ENCODE assay signal across 1 cellular context in genomic region chr17:82458130-82458884, GRCh38.
A peak's percentile ranks its signal among the peaks of the same experiment; 100 is the strongest.
TF ChIP-seq lines count a peak whose summit lies in the region.

NARF (plus strand) TSS chr17:82458741; CDS start chr17:82458804, 63 bp downstream.

TF ChIP-seq in HepG2, 621 proteins besides CTCF, POLR2A, EP300 and RAD21 (continued from another document and continues in another):
- TF ChIP-seq ZNF83 (CRISPR knock-in tag; IDR thresholded peaks at IDR 0.05; ENCODE audit: borderline replicate concordance) (peak; percentile 46; the same call in 1 of the 2 replicates), TBX2 (CRISPR knock-in tag; IDR thresholded peaks at IDR 0.05; ENCODE audit: borderline replicate concordance) (peak; percentile 92), ZNF264 (CRISPR knock-in tag; IDR thresholded peaks at IDR 0.05) (peak; percentile 62; the same call in 1 of the 2 replicates), REST (IDR thresholded peaks at IDR 0.05; ENCODE audit: borderline replicate concordance in 1 of 2, low read depth in 1 of 2, low read length in 2 of 2) (peak in 1 of 2 experiments; percentile 72; a peak in 1 of 4 replicates), RFX3 (CRISPR knock-in tag; IDR thresholded peaks at IDR 0.05) (no peak), FUBP1 (CRISPR knock-in tag; IDR thresholded peaks at IDR 0.05; ENCODE audit: borderline replicate concordance) (no peak), TRIM24 (CRISPR knock-in tag; IDR thresholded peaks at IDR 0.05) (no peak), IKZF1 (IDR thresholded peaks at IDR 0.05) (no peak), ATF2 (CRISPR knock-in tag; IDR thresholded peaks at IDR 0.05) (peak; percentile 46), ZNF235 (CRISPR knock-in tag; IDR thresholded peaks at IDR 0.05; ENCODE audit: borderline replicate concordance) (peak; percentile 90), NR2F6 (IDR thresholded peaks at IDR 0.05) (no peak), NR2F6 (CRISPR knock-in tag; IDR thresholded peaks at IDR 0.05) (0 out of 2 replicates have a peak, but pooled peaks have one; percentile 4), ATRX (CRISPR knock-in tag; IDR thresholded peaks at IDR 0.05; ENCODE audit: borderline replicate concordance) (no peak), ZNF556 (CRISPR knock-in tag; IDR thresholded peaks at IDR 0.05; ENCODE audit: borderline replicate concordance) (peak; percentile 99), KDM6A (CRISPR knock-in tag; IDR thresholded peaks at IDR 0.05; ENCODE audit: low read depth) (no peak), AKAP8 (CRISPR knock-in tag; IDR thresholded peaks at IDR 0.05) (peak; percentile 50; the same call in 1 of the 2 replicates), GABPB1 (CRISPR knock-in tag; IDR thresholded peaks at IDR 0.05) (peak; percentile 91), ZNF296 (CRISPR knock-in tag; conservative IDR thresholded peaks at IDR 0.05) (0 out of 2 replicates have a peak, but pooled peaks have one; percentile 52), SP140L (CRISPR knock-in tag; IDR thresholded peaks at IDR 0.05; ENCODE audit: borderline replicate concordance) (no peak), DNMT3B (CRISPR knock-in tag; conservative IDR thresholded peaks at IDR 0.05) (0 out of 2 replicates have a peak, but pooled peaks have one; percentile 10), ARID3A (IDR thresholded peaks at IDR 0.05; ENCODE audit: low read depth, low read length) (no peak), BRF2 (CRISPR knock-in tag; IDR thresholded peaks at IDR 0.05) (peak; percentile 89), HMGA1 (CRISPR knock-in tag; conservative IDR thresholded peaks at IDR 0.05) (no peak), PAX8 (CRISPR knock-in tag; IDR thresholded peaks at IDR 0.05; ENCODE audit: borderline replicate concordance) (peak; percentile 99; the same call in 1 of the 2 replicates), FIP1L1 (IDR thresholded peaks at IDR 0.05; ENCODE audit: borderline replicate concordance, insufficient read depth, low read depth, low read length) (no peak; the same call in 1 of the 2 replicates), DMAP1 (CRISPR knock-in tag; IDR thresholded peaks at IDR 0.05) (peak; percentile 99)
- TF ChIP-seq, protein P1, sequence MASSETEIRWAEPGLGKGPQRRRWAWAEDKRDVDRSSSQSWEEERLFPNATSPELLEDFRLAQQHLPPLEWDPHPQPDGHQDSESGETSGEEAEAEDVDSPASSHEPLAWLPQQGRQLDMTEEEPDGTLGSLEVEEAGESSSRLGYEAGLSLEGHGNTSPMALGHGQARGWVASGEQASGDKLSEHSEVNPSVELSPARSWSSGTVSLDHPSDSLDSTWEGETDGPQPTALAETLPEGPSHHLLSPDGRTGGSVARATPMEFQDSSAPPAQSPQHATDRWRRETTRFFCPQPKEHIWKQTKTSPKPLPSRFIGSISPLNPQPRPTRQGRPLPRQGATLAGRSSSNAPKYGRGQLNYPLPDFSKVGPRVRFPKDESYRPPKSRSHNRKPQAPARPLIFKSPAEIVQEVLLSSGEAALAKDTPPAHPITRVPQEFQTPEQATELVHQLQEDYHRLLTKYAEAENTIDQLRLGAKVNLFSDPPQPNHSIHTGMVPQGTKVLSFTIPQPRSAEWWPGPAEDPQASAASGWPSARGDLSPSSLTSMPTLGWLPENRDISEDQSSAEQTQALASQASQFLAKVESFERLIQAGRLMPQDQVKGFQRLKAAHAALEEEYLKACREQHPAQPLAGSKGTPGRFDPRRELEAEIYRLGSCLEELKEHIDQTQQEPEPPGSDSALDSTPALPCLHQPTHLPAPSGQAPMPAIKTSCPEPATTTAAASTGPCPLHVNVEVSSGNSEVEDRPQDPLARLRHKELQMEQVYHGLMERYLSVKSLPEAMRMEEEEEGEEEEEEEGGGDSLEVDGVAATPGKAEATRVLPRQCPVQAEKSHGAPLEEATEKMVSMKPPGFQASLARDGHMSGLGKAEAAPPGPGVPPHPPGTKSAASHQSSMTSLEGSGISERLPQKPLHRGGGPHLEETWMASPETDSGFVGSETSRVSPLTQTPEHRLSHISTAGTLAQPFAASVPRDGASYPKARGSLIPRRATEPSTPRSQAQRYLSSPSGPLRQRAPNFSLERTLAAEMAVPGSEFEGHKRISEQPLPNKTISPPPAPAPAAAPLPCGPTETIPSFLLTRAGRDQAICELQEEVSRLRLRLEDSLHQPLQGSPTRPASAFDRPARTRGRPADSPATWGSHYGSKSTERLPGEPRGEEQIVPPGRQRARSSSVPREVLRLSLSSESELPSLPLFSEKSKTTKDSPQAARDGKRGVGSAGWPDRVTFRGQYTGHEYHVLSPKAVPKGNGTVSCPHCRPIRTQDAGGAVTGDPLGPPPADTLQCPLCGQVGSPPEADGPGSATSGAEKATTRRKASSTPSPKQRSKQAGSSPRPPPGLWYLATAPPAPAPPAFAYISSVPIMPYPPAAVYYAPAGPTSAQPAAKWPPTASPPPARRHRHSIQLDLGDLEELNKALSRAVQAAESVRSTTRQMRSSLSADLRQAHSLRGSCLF (CRISPR knock-in tag; IDR thresholded peaks at IDR 0.05; ENCODE audit: borderline replicate concordance), result no peak
- TF ChIP-seq, protein P2, sequence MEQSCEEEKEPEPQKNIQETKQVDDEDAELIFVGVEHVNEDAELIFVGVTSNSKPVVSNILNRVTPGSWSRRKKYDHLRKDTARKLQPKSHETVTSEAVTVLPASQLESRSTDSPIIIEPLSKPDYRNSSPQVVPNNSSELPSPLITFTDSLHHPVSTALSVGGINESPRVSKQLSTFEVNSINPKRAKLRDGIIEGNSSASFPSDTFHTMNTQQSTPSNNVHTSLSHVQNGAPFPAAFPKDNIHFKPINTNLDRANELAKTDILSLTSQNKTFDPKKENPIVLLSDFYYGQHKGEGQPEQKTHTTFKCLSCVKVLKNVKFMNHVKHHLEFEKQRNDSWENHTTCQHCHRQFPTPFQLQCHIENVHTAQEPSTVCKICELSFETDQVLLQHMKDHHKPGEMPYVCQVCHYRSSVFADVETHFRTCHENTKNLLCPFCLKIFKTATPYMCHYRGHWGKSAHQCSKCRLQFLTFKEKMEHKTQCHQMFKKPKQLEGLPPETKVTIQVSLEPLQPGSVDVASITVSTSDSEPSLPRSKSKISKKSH (CRISPR knock-in tag; IDR thresholded peaks at IDR 0.05; ENCODE audit: borderline replicate concordance), result peak; percentile 97
- TF ChIP-seq, protein P3, sequence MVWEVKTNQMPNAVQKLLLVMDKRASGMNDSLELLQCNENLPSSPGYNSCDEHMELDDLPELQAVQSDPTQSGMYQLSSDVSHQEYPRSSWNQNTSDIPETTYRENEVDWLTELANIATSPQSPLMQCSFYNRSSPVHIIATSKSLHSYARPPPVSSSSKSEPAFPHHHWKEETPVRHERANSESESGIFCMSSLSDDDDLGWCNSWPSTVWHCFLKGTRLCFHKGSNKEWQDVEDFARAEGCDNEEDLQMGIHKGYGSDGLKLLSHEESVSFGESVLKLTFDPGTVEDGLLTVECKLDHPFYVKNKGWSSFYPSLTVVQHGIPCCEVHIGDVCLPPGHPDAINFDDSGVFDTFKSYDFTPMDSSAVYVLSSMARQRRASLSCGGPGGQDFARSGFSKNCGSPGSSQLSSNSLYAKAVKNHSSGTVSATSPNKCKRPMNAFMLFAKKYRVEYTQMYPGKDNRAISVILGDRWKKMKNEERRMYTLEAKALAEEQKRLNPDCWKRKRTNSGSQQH (CRISPR knock-in tag; IDR thresholded peaks at IDR 0.05; ENCODE audit: low read depth), result no peak
- TF ChIP-seq, protein P4, sequence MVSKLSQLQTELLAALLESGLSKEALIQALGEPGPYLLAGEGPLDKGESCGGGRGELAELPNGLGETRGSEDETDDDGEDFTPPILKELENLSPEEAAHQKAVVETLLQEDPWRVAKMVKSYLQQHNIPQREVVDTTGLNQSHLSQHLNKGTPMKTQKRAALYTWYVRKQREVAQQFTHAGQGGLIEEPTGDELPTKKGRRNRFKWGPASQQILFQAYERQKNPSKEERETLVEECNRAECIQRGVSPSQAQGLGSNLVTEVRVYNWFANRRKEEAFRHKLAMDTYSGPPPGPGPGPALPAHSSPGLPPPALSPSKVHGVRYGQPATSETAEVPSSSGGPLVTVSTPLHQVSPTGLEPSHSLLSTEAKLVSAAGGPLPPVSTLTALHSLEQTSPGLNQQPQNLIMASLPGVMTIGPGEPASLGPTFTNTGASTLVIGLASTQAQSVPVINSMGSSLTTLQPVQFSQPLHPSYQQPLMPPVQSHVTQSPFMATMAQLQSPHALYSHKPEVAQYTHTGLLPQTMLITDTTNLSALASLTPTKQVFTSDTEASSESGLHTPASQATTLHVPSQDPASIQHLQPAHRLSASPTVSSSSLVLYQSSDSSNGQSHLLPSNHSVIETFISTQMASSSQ (IDR thresholded peaks at IDR 0.05; ENCODE audit: low read depth), result no peak
- TF ChIP-seq, protein P4 (CRISPR knock-in tag; IDR thresholded peaks at IDR 0.05; ENCODE audit: borderline replicate concordance), result peak; percentile 89
